In the genomic region with DNA sequence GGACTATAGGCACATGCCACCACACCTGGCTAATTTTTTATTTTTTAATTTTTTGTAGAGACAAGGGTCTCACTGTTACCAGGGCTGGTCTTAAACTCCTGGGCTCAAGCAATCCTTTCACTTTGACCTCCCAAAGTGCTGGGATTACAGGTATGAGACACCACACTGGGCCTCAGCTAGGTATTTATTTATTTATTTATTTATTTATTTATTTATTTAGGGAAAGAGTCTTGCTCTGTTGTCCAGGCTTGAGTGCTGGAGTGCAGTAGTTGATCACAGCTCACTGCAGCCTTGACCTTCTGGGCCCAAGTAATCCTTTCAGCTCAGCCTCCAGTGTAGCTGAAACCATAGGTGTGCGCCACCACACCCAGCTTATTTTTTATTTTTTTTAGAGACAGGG, we compare ENCODE assay signal across 32 cellular contexts. TPM values are rescaled to one million over a fixed set of nuclear protein-coding genes. Genes with fewer than 3 reads are reported as not detected.
"Had no signal": no experiment of that assay in that cellular context is flagged by ENCODE, and none has a peak within 500 bp of the region (broad histone marks: within the 10 kb centered on the region; RNA-seq: fewer than 3 reads in every experiment).

No MANE protein-coding gene starts in this region.

- H3K27ac Mint-ChIP-seq: stimulated activated effector memory CD8-positive, alpha-beta T cell treated with anti-CD3 and anti-CD28 coated beads, Interleukin-12 subunit alpha, Interleukin-12 subunit beta, amount 100 ng/mL, for 72 hours; stimulated activated memory B cell treated with anti-CD40 and anti-IgM and Interleukin-4, amounts not matched to agents 10 μg/mL and 1 μg/mL and 100 μg/mL, for 72 hours; stimulated activated naive B cell treated with anti-CD40 and anti-IgM and Interleukin-4, amounts not matched to agents 10 μg/mL and 1 μg/mL and 100 μg/mL, for 72 hours; stimulated activated naive CD8-positive, alpha-beta T cell treated with anti-CD3 and anti-CD28 coated beads, Interleukin-15, amount 100 ng/mL, for 72 hours; stimulated activated naive CD8-positive, alpha-beta T cell treated with anti-CD3 and anti-CD28 coated beads, Interleukin-15, Interleukin-2, amounts not matched to agents 100 ng/mL and 50 ng/mL, for 24 hours; type B pancreatic cell had no signal

- DNase-seq: stimulated activated CD4-positive, alpha-beta T cell treated with anti-CD3 and anti-CD28 coated beads, Interleukin-2, amount 100 ng/mL, for 48 hours; stimulated activated CD4-positive, alpha-beta T cell treated with anti-CD3 and anti-CD28 coated beads, Interleukin-4, amount 100 ng/mL, for 1 hour; stimulated activated CD4-positive, alpha-beta T cell treated with anti-CD3 and anti-CD28 coated beads, Interleukin-4, amount 100 ng/mL, for 24 hours; stimulated activated CD4-positive, alpha-beta T cell treated with anti-CD3 and anti-CD28 coated beads, Interleukin-4, amount 100 ng/mL, for 4 hours; stimulated activated CD8-positive, alpha-beta memory T cell treated with anti-CD3 and anti-CD28 coated beads, Interleukin-4, amount 100 ng/mL, for 48 hours; stimulated activated naive B cell treated with anti-CD40 and anti-IgM and Interleukin-4, amounts not matched to agents 10 μg/mL and 1 μg/mL and 100 μg/mL, for 72 hours; stimulated activated naive CD4-positive, alpha-beta T cell; stimulated activated naive CD4-positive, alpha-beta T cell treated with Interleukin-2 at 50 U/mL for 16 hours; stimulated activated naive CD8-positive, alpha-beta T cell treated with anti-CD3 and anti-CD28 coated beads, Interleukin-15, amount 100 ng/mL, for 72 hours; stimulated activated naive CD8-positive, alpha-beta T cell treated with anti-CD3 and anti-CD28 coated beads, Interleukin-15, Interleukin-2, amounts not matched to agents 100 U/mL and 50 U/mL, for 24 hours; stomach; substantia nigra; testis; thyroid gland; tibial artery; transverse colon; trophoblast cell; upper lobe of left lung; upper lobe of right lung; uterus had no signal

- H3K4me1 ChIP-seq: stomach, suprapubic skin, testis, thyroid gland, tibial artery, tibial nerve, transverse colon, upper lobe of left lung, upper lobe of right lung, uterus, vagina had no signal

- H3K27ac ChIP-seq: stomach, suprapubic skin, testis, thoracic aorta, thyroid gland, tibial artery, tibial nerve, transverse colon, upper lobe of left lung, upper lobe of right lung, uterus, vagina had no signal

- ATAC-seq: stimulated activated effector memory CD8-positive, alpha-beta T cell treated with anti-CD3 and anti-CD28 coated beads, Interleukin-12 subunit alpha, Interleukin-12 subunit beta, amount 100 ng/mL, for 72 hours; stimulated activated memory B cell treated with anti-CD40 and anti-IgM and Interleukin-4, amounts not matched to agents 10 μg/mL and 1 μg/mL and 100 μg/mL, for 72 hours; stimulated activated naive B cell treated with anti-CD40 and anti-IgM and Interleukin-4, amounts not matched to agents 10 μg/mL and 1 μg/mL and 100 μg/mL, for 72 hours; stimulated activated naive CD8-positive, alpha-beta T cell treated with anti-CD3 and anti-CD28 coated beads, Interleukin-15, amount 100 ng/mL, for 72 hours; stimulated activated naive CD8-positive, alpha-beta T cell treated with anti-CD3 and anti-CD28 coated beads, Interleukin-15, Interleukin-2, amounts not matched to agents 100 U/mL and 50 U/mL, for 24 hours; upper lobe of right lung had no signal

- FAIRE-seq: urothelium cell line had no signal

- H3K4me1 Mint-ChIP-seq: stimulated activated effector memory CD8-positive, alpha-beta T cell treated with anti-CD3 and anti-CD28 coated beads, Interleukin-12 subunit alpha, Interleukin-12 subunit beta, amount 100 ng/mL, for 72 hours; stimulated activated memory B cell treated with anti-CD40 and anti-IgM and Interleukin-4, amounts not matched to agents 10 μg/mL and 1 μg/mL and 100 μg/mL, for 72 hours; stimulated activated naive B cell treated with anti-CD40 and anti-IgM and Interleukin-4, amounts not matched to agents 10 μg/mL and 1 μg/mL and 100 μg/mL, for 72 hours had no signal

- H3K9me3 Mint-ChIP-seq: stimulated activated effector memory CD8-positive, alpha-beta T cell treated with anti-CD3 and anti-CD28 coated beads, Interleukin-12 subunit alpha, Interleukin-12 subunit beta, amount 100 ng/mL, for 72 hours; stimulated activated memory B cell treated with anti-CD40 and anti-IgM and Interleukin-4, amounts not matched to agents 10 μg/mL and 1 μg/mL and 100 μg/mL, for 72 hours; stimulated activated naive CD8-positive, alpha-beta T cell treated with anti-CD3 and anti-CD28 coated beads, Interleukin-15, amount 100 ng/mL, for 72 hours; stimulated activated naive CD8-positive, alpha-beta T cell treated with anti-CD3 and anti-CD28 coated beads, Interleukin-15, Interleukin-2, amounts not matched to agents 100 ng/mL and 50 ng/mL, for 24 hours; type B pancreatic cell had no signal

- H3K4me3 Mint-ChIP-seq: stimulated activated effector memory CD8-positive, alpha-beta T cell treated with anti-CD3 and anti-CD28 coated beads, Interleukin-12 subunit alpha, Interleukin-12 subunit beta, amount 100 ng/mL, for 72 hours; stimulated activated memory B cell treated with anti-CD40 and anti-IgM and Interleukin-4, amounts not matched to agents 10 μg/mL and 1 μg/mL and 100 μg/mL, for 72 hours; stimulated activated naive B cell treated with anti-CD40 and anti-IgM and Interleukin-4, amounts not matched to agents 10 μg/mL and 1 μg/mL and 100 μg/mL, for 72 hours; stimulated activated naive CD8-positive, alpha-beta T cell treated with anti-CD3 and anti-CD28 coated beads, Interleukin-15, Interleukin-2, amounts not matched to agents 100 ng/mL and 50 ng/mL, for 24 hours; type B pancreatic cell had no signal

- H3K36me3 Mint-ChIP-seq: stimulated activated effector memory CD8-positive, alpha-beta T cell treated with anti-CD3 and anti-CD28 coated beads, Interleukin-12 subunit alpha, Interleukin-12 subunit beta, amount 100 ng/mL, for 72 hours; stimulated activated memory B cell treated with anti-CD40 and anti-IgM and Interleukin-4, amounts not matched to agents 10 μg/mL and 1 μg/mL and 100 μg/mL, for 72 hours; stimulated activated naive B cell treated with anti-CD40 and anti-IgM and Interleukin-4, amounts not matched to agents 10 μg/mL and 1 μg/mL and 100 μg/mL, for 72 hours; type B pancreatic cell had no signal

- H3K36me3 ChIP-seq: stomach, suprapubic skin, thoracic aorta, thyroid gland, tibial artery, tibial nerve, transverse colon, upper lobe of left lung, upper lobe of right lung, uterus, vagina had no signal

- H3K4me3 ChIP-seq: stomach, suprapubic skin, testis, thoracic aorta, thyroid gland, tibial artery, tibial nerve, transverse colon, upper lobe of left lung, upper lobe of right lung, uterus, vagina had no signal

- H3K27me3 Mint-ChIP-seq: stimulated activated naive CD8-positive, alpha-beta T cell treated with anti-CD3 and anti-CD28 coated beads, Interleukin-15, amount 100 ng/mL, for 72 hours had no signal

- H3K9me3 ChIP-seq: stomach, suprapubic skin, testis, thoracic aorta, thyroid gland, tibial artery, tibial nerve, transverse colon, upper lobe of left lung, upper lobe of right lung, uterus, vagina had no signal

RNA-seq across cellular contexts. Expression of a gene that starts 43.2 kb away (rescaled TPM):
- total RNA-seq: stomach, subcutaneous adipose tissue, suprapubic skin, thoracic aorta, thyroid gland, tibial nerve, transverse colon, upper lobe of right lung, ureter, urinary bladder, uterus, vagina had no signal
- polyA plus RNA-seq: stomach had no signal
